ENCODE assay signal across 8 cellular contexts in genomic region chr11:116454020-116454645, GRCh38.
DNase-seq lines count a peak whose midpoint lies in the region; ATAC-seq and TF ChIP-seq lines count a peak whose summit lies in the region.

No MANE protein-coding gene starts in this region.

- H3K9ac ChIP-seq in NT2/D1 (ENCODE audit: insufficient read length, low read depth): no peak overlapping the region
- no peak overlapping the region for H3K9ac ChIP-seq in mesenchymal stem cell (ENCODE audit: low read length)

- peaks cover 1% of the 10 kb centered on the region for H3K4me1 ChIP-seq in NT2/D1 (ENCODE audit: insufficient read depth, insufficient read length)
- H3K4me1 ChIP-seq in mesenchymal stem cell (ENCODE audit: control insufficient read depth, insufficient read depth, low read depth, low read length): no peaks in the 10 kb centered on the region
- no peaks in the 10 kb centered on the region for H3K4me1 ChIP-seq in effector memory CD4-positive, alpha-beta T cell (ENCODE audit: control insufficient read depth, insufficient read depth, low read length, poor library complexity, severe bottlenecking)

- H2BK5ac ChIP-seq in mesenchymal stem cell (ENCODE audit: low read depth, low read length, poor library complexity, severe bottlenecking): no peak overlapping the region

- no peaks in the 10 kb centered on the region for H3K27me3 ChIP-seq in NT2/D1 (ENCODE audit: insufficient read depth, insufficient read length)
- no peaks in the 10 kb centered on the region for H3K27me3 ChIP-seq in mesenchymal stem cell (ENCODE audit: control insufficient read depth in 1 of 2, insufficient read depth in 1 of 2, low read length in 2 of 2)
- H3K27me3 ChIP-seq in effector memory CD4-positive, alpha-beta T cell (replicated peaks; ENCODE audit: control insufficient read depth, insufficient read depth, low read length, poor library complexity, severe bottlenecking): no peaks in the 10 kb centered on the region

- H2AK5ac ChIP-seq in mesenchymal stem cell (ENCODE audit: low read length, severe bottlenecking): no peak overlapping the region

- ATAC-seq in GM21447 (IDR thresholded peaks at IDR 0.05; ENCODE audit: unreplicated experiment) (no peak), HG03439 (IDR thresholded peaks at IDR 0.05; ENCODE audit: unreplicated experiment) (no peak)

- no peak overlapping the region for H2BK12ac ChIP-seq in mesenchymal stem cell (ENCODE audit: low read length in 2 of 2)

- TF ChIP-seq CTCF in GM20000 (IDR thresholded peaks at IDR 0.05; ENCODE audit: extremely low read depth, missing control alignments) (peak; percentile 65), choroid plexus epithelial cell (conservative IDR thresholded peaks at IDR 0.05; ENCODE audit: low read depth, low read length) (peak; percentile 53)

- no peak overlapping the region for H2AFZ ChIP-seq in mesenchymal stem cell (ENCODE audit: low read depth, low read length)

- 54% methylated on average over 9 of the region's 9 CpGs for WGBS in mesenchymal stem cell

- no peak overlapping the region for H3K27ac ChIP-seq in mesenchymal stem cell (ENCODE audit: low read length, poor library complexity, severe bottlenecking)
- no peak overlapping the region for H3K27ac ChIP-seq in effector memory CD4-positive, alpha-beta T cell (ENCODE audit: insufficient read depth, low read length, poor library complexity, severe bottlenecking)

- H2BK120ac ChIP-seq in mesenchymal stem cell (ENCODE audit: low read depth, low read length): no peak overlapping the region

- H3K79me1 ChIP-seq in mesenchymal stem cell (replicated peaks; ENCODE audit: low read length, poor library complexity, severe bottlenecking): no peaks in the 10 kb centered on the region

- H3K4me3 ChIP-seq in NT2/D1 (ENCODE audit: insufficient read length, low read depth): no peak overlapping the region
- H3K4me3 ChIP-seq in choroid plexus epithelial cell (ENCODE audit: low read depth, low read length): no peak overlapping the region
- H3K4me3 ChIP-seq in mesenchymal stem cell (ENCODE audit: insufficient read depth in 1 of 2, low read depth in 1 of 2, low read length in 2 of 2): no peak overlapping the region
- H3K4me3 ChIP-seq in effector memory CD4-positive, alpha-beta T cell (ENCODE audit: insufficient read depth, low read depth, low read length, poor library complexity, severe bottlenecking): no peak overlapping the region

- H4K91ac ChIP-seq in mesenchymal stem cell (ENCODE audit: low read length): no peak overlapping the region

- H3K4ac ChIP-seq in mesenchymal stem cell (ENCODE audit: low read depth in 1 of 2, low read length in 2 of 2): no peak overlapping the region

- H3K36me3 ChIP-seq in NT2/D1 (ENCODE audit: insufficient read depth, insufficient read length, low read length) (no peaks in the 10 kb centered on the region), mesenchymal stem cell (ENCODE audit: control insufficient read depth in 1 of 2, insufficient read depth in 2 of 2, low read depth in 1 of 2, low read length in 2 of 2) (no peaks in the 10 kb centered on the region)
- H3K36me3 ChIP-seq in effector memory CD4-positive, alpha-beta T cell (ENCODE audit: control insufficient read depth, insufficient read depth, low read length): no peaks in the 10 kb centered on the region

- H3K14ac ChIP-seq in mesenchymal stem cell (ENCODE audit: low read length in 2 of 2): no peak overlapping the region

- peaks cover 18% of the 10 kb centered on the region for H3K9me3 ChIP-seq in NT2/D1 (ENCODE audit: insufficient read depth, low read length)
- H3K9me3 ChIP-seq in mesenchymal stem cell (ENCODE audit: control insufficient read depth, low read length): peaks cover 6% of the 10 kb centered on the region
- H3K9me3 ChIP-seq in effector memory CD4-positive, alpha-beta T cell (ENCODE audit: control insufficient read depth, low read length): no peaks in the 10 kb centered on the region

- H4K8ac ChIP-seq in mesenchymal stem cell (ENCODE audit: low read length): no peak overlapping the region

- no peak overlapping the region for H3K4me2 ChIP-seq in mesenchymal stem cell (ENCODE audit: low read length, poor library complexity, severe bottlenecking)

- H3K18ac ChIP-seq in mesenchymal stem cell (ENCODE audit: low read depth in 1 of 2, low read length in 2 of 2): no peak overlapping the region

- no peak overlapping the region for H2BK15ac ChIP-seq in mesenchymal stem cell (ENCODE audit: low read depth, poor library complexity, severe bottlenecking)

- H3K23ac ChIP-seq in mesenchymal stem cell (ENCODE audit: low read length in 2 of 2): no peak overlapping the region

- peak; percentile 8 for DNase-seq in CMK (ENCODE audit: low read depth)
- DNase-seq in GM20000 (ENCODE audit: low spot score): peak; percentile 51
- DNase-seq in NT2/D1 (ENCODE audit: low read depth, low spot score): peak; percentile 28
- peak; percentile 28 for DNase-seq in choroid plexus epithelial cell (ENCODE audit: low read depth)
- DNase-seq in mesenchymal stem cell: peak; percentile 0
- DNase-seq in effector memory CD4-positive, alpha-beta T cell: no peak

Comparison
In these comparisons a context has a peak if more than half of its experiments do, and no peak if none do; other contexts are left out.
1. DNase-seq: peak in CMK (single experiment), GM20000 (single experiment), NT2/D1 (single experiment), choroid plexus epithelial cell (single experiment) and mesenchymal stem cell (single experiment); none in effector memory CD4-positive, alpha-beta T cell (0 of 3).